ENCODE assay signal across 8 cellular contexts in the genomic region with DNA sequence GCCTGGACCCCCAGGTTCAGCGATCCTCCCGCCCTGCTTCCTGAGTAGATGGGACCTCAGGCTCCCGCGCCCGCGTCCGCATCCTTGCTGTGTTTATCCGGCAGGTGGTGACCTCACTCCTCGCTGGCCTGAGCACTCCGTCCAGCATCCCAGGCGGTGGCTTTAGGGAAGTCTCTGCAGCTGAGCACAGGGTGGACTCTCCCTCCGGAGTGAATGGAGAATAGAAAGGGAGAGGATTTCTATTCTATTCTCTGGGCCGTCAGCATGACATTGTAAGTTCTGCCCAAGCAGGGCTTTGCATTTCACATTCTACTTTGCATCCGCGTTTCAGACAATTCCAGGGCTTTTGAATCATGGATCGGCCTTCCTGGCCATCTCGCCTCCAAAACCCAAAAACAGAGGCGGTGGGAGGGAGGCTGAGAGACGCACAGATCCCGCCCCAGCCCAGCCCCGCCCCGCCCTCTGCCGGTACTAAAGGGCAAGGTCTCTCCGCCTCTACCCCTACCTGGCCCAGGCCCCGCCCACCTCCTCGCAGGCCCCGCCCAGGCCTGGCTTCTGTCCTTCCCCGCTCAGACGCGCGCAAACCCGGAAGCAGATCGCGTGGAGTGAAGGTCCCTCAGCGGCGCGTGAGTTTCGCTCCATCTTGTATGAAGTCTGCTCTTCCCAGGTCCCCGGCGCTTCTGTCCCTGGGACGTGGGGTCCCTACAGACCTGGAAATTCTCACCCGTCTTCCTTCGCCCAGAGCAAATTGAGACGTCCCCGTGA. TPM values are rescaled to one million over a fixed set of nuclear protein-coding genes. Genes with fewer than 3 reads are reported as not detected.
DNase-seq lines count a peak whose midpoint lies in the region; ATAC-seq and TF ChIP-seq lines count a peak whose summit lies in the region.

A gene (plus strand): TSS at position 572 of the 765 bp plus-strand sequence. CDS start 6,577 bp downstream, outside the sequence.

- H3K4me2 ChIP-seq in DND-41 (ENCODE audit: insufficient read depth, low read length) (peak within 1 kb of the TSS; percentile 89), neuronal stem cell (ENCODE audit: insufficient read depth, low read length, poor library complexity, severe bottlenecking) (peak within 1 kb of the TSS; percentile 80)

- peak; percentile 99 for ATAC-seq in DND-41 (ENCODE audit: insufficient read depth, low read depth)
- peak; percentile 99 for ATAC-seq in GM21737 (IDR thresholded peaks at IDR 0.05; ENCODE audit: unreplicated experiment)

- H3K36me3 ChIP-seq in DND-41 (ENCODE audit: insufficient read depth, low read length), result no peaks in the 10 kb centered on the region
- H3K36me3 ChIP-seq in KOPT-K1 (ENCODE audit: insufficient read depth, low read length), result 0 out of 2 replicates have a peak, but pooled peaks cover 7% of the 10 kb centered on the region
- H3K36me3 ChIP-seq in neuronal stem cell (replicated peaks in 1 of 2; ENCODE audit: control insufficient read depth in 2 of 2, insufficient read depth in 2 of 2, low read length in 2 of 2), result no peaks in the 10 kb centered on the region
- no peaks in the 10 kb centered on the region for H3K36me3 ChIP-seq in subcutaneous abdominal adipose tissue (ENCODE audit: control insufficient read depth in 5 of 5, insufficient read depth in 5 of 5, low read length in 5 of 5)

- TF ChIP-seq CTCF in DND-41 (IDR thresholded peaks at IDR 0.05; ENCODE audit: borderline replicate concordance, extremely low read depth, low read length, poor library complexity, severe bottlenecking), result no peak

- TF ChIP-seq POLR2A in Raji (IDR thresholded peaks at IDR 0.05; ENCODE audit: insufficient read depth, low read depth, low read length), result peak; percentile 92

- H2BK15ac ChIP-seq in neuronal stem cell (ENCODE audit: low read length), result no peak within 1 kb of the TSS

- H3K27me3 ChIP-seq in DND-41 (ENCODE audit: insufficient read depth, low read length, poor library complexity) (no peaks in the 10 kb centered on the region), neuronal stem cell (ENCODE audit: control insufficient read depth in 3 of 3, insufficient read depth in 3 of 3, low read depth in 1 of 3, low read length in 3 of 3) (no peaks in the 10 kb centered on the region), subcutaneous abdominal adipose tissue (ENCODE audit: control insufficient read depth in 5 of 5, insufficient read depth in 4 of 5, low read length in 5 of 5) (no peaks in the 10 kb centered on the region)

- H3K9ac ChIP-seq in DND-41 (ENCODE audit: low read depth, low read length) (peak within 1 kb of the TSS; percentile 70), neuronal stem cell (ENCODE audit: low read depth, low read length, poor library complexity) (peak within 1 kb of the TSS; percentile 91), subcutaneous abdominal adipose tissue (ENCODE audit: low read length in 5 of 5) (peak within 1 kb of the TSS in 4 of 5 donors; percentile 53 to 76 (median 70))

- peak within 1 kb of the TSS; percentile 96 for H2AFZ ChIP-seq in DND-41 (ENCODE audit: low read depth, low read length)
- H2AFZ ChIP-seq in neuronal stem cell (ENCODE audit: low read length), result peak within 1 kb of the TSS; percentile 94

- H2BK120ac ChIP-seq in neuronal stem cell (ENCODE audit: low read depth, low read length), result no peak within 1 kb of the TSS

- H3K4ac ChIP-seq in neuronal stem cell (ENCODE audit: low read length), result no peak within 1 kb of the TSS

- H4K20me1 ChIP-seq in DND-41 (ENCODE audit: insufficient read depth, low read length), result no peaks in the 10 kb centered on the region

- H3K9me3 ChIP-seq in DND-41 (ENCODE audit: insufficient read depth, low read length, severe bottlenecking) (no peaks in the 10 kb centered on the region), KOPT-K1 (ENCODE audit: insufficient read depth, low read length, poor library complexity, severe bottlenecking) (peaks cover 6% of the 10 kb centered on the region), neuronal stem cell (replicated peaks in 1 of 2; ENCODE audit: control insufficient read depth in 2 of 2, insufficient read depth in 1 of 2, low read depth in 1 of 2, low read length in 2 of 2) (peaks cover 0 to 4% of the 10 kb centered on the region in 2 donors), subcutaneous abdominal adipose tissue (ENCODE audit: control insufficient read depth in 5 of 5, low read length in 5 of 5) (no peaks in the 10 kb centered on the region)

- no peak within 1 kb of the TSS for H2BK5ac ChIP-seq in neuronal stem cell (ENCODE audit: low read length)

- H2AK5ac ChIP-seq in neuronal stem cell (ENCODE audit: low read depth, low read length), result no peak within 1 kb of the TSS

- H3K4me1 ChIP-seq in DND-41 (ENCODE audit: insufficient read depth, low read length) (peaks cover 31% of the 10 kb centered on the region), neuronal stem cell (ENCODE audit: control insufficient read depth in 2 of 2, insufficient read depth in 1 of 2, low read depth in 1 of 2, low read length in 2 of 2) (peaks cover 0 to 3% of the 10 kb centered on the region in 2 donors), subcutaneous abdominal adipose tissue (ENCODE audit: control insufficient read depth in 5 of 5, insufficient read depth in 5 of 5, low read length in 5 of 5) (peaks cover 0 to 14% (median 10%) of the 10 kb centered on the region in 5 donors)

- H4K91ac ChIP-seq in neuronal stem cell (ENCODE audit: low read depth, low read length, poor library complexity), result no peak within 1 kb of the TSS

- H3K23ac ChIP-seq in neuronal stem cell (ENCODE audit: low read depth, low read length, poor library complexity), result peak within 1 kb of the TSS; percentile 31

- peak; percentile 90 for DNase-seq in DND-41
- peak; percentile 91 for DNase-seq in activated gamma-delta T cell (lab: John Stamatoyannopoulos, UW)
- peak; percentile 60 for DNase-seq in foreskin melanocyte
- DNase-seq in neuronal stem cell (ENCODE audit: low spot score), result peak; percentile 80

- H3K27ac ChIP-seq in DND-41 (ENCODE audit: low read length), result peak within 1 kb of the TSS; percentile 62
- peak within 1 kb of the TSS; percentile 61 for H3K27ac ChIP-seq in KOPT-K1 (ENCODE audit: low read depth, low read length, poor library complexity, severe bottlenecking)
- H3K27ac ChIP-seq in neuronal stem cell (replicated peaks; ENCODE audit: low read length), result no peak within 1 kb of the TSS
- peak within 1 kb of the TSS; percentile 10 for H3K27ac ChIP-seq in subcutaneous abdominal adipose tissue (ENCODE audit: low read depth, low read length)

- H3K14ac ChIP-seq in neuronal stem cell (ENCODE audit: low read length), result no peak within 1 kb of the TSS

- peaks cover 6% of the 10 kb centered on the region; the same call in 1 of the 2 replicates for H3K79me2 ChIP-seq in DND-41 (ENCODE audit: insufficient read depth, low read length)

- H3K4me3 ChIP-seq in DND-41 (ENCODE audit: low read depth in 1 of 2, low read length in 2 of 2), result peak within 1 kb of the TSS; percentile 79 to 90; a peak in 3 of 4 replicates
- peak within 1 kb of the TSS; percentile 55 to 92 for H3K4me3 ChIP-seq in neuronal stem cell (ENCODE audit: low read length in 2 of 2)
- peak within 1 kb of the TSS; percentile 78 to 91 (median 84) for H3K4me3 ChIP-seq in subcutaneous abdominal adipose tissue (ENCODE audit: low read depth in 1 of 5, low read length in 5 of 5)

- no peaks in the 10 kb centered on the region for H3K79me1 ChIP-seq in neuronal stem cell (ENCODE audit: low read depth, low read length)

- no peak within 1 kb of the TSS for H2BK12ac ChIP-seq in neuronal stem cell (ENCODE audit: low read length)

- H3K18ac ChIP-seq in neuronal stem cell (ENCODE audit: low read length), result no peak within 1 kb of the TSS

- no peak within 1 kb of the TSS for H4K8ac ChIP-seq in neuronal stem cell (ENCODE audit: low read depth, low read length)

- no CpG with 5 or more reads among the region's 45 CpGs for WGBS in neuronal stem cell (ENCODE audit: extremely low coverage in 2 of 2, insufficient read length in 2 of 2, insufficient replicate concordance in 1 of 2), 2 donors

RNA-seq across cellular contexts. Expression of the gene that starts here (rescaled TPM):
- polyA plus RNA-seq in neuronal stem cell (2013, experiment 1 of 2), result 2.1 TPM
- 2.3 TPM for polyA plus RNA-seq in neuronal stem cell (2013, experiment 2 of 2)
